22 cellular contexts compared by ENCODE assay signal in the genomic region with DNA sequence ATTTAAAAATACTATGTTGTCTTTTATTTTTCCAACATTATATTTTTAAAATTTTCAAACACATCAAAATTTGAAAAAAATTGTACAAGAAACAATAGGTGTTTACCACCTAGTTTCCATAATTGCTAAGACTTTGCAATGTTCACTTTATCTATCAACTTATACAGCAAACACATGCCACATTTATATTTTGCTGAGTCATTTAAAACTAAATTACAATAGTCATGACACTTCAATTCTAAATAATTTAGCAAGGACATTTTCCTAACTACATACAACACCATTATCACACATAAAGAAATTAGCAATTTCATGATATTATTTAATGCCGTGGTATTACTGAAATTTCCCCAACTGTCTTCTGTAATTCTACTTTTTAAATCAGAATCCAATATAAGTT.
A peak's percentile ranks its signal among the peaks of the same experiment; 100 is the strongest.
DNase-seq lines count a peak whose midpoint lies in the region; ATAC-seq, FAIRE-seq and TF ChIP-seq lines count a peak whose summit lies in the region.
"Had no signal": no experiment of that assay in that cellular context is flagged by ENCODE, and none has a peak within 500 bp of the region (broad histone marks: within the 10 kb centered on the region; RNA-seq: fewer than 3 reads in every experiment).

No MANE protein-coding gene starts in this region.

- H3K18ac ChIP-seq in IMR-90 (ENCODE audit: low read depth, low read length): no peak overlapping the region

- no peak overlapping the region for H4K91ac ChIP-seq in IMR-90 (ENCODE audit: insufficient read depth, low read depth, low read length)

- POLR2A ChIA-PET in A549 (lab: Yijun Ruan, JAX): no interaction called here
- POLR2A ChIA-PET in IMR-90 (lab: Charles Lee; ENCODE audit: unreplicated experiment): no interaction called here
- POLR2A ChIA-PET in K562 (lab: Yijun Ruan, JAX): no interaction called here

- H2BK20ac ChIP-seq in IMR-90 (ENCODE audit: low read depth, low read length): no peak overlapping the region

- H3K9me1 ChIP-seq in IMR-90 (ENCODE audit: insufficient read depth, low read length) (no peaks in the 10 kb centered on the region), K562 (ENCODE audit: control insufficient read depth, insufficient read depth, low read length) (no peaks in the 10 kb centered on the region)

- no peak overlapping the region for H2AFZ ChIP-seq in IMR-90 (replicated peaks; ENCODE audit: low read length, poor library complexity)
- no peak overlapping the region for H2AFZ ChIP-seq in K562 (ENCODE audit: low read depth, low read length)

- dilution Hi-C loops in IMR-90 (cut with HindIII; ENCODE audit: low sequenced_read_pairs, unreplicated experiment): no loop called here

- TF ChIP-seq EP300 in A549 (IDR thresholded peaks at IDR 0.05): no peak
- TF ChIP-seq EP300 in K562 (IDR thresholded peaks at IDR 0.05; ENCODE audit: low read length): no peak

- BruUV-seq in IMR-90 (replicated peaks; lab: Mats Ljungman, UMichigan): no TSS peak
- BruUV-seq in K562 (replicated peaks; lab: Mats Ljungman, UMichigan): no TSS peak

- H3K9ac ChIP-seq in IMR-90 (ENCODE audit: low read depth, low read length) (no peak overlapping the region), K562 (ENCODE audit: insufficient read depth in 1 of 2, low read depth in 2 of 2, low read length in 2 of 2) (no peak overlapping the region)
- H3K9ac ChIP-seq: BLaER1 treated with 17β-estradiol and CSF1 and Interleukin-3, amounts not matched to agents 10 nM and 100 nM had no signal

- in situ Hi-C loops in IMR-90 (cut with MboI; ENCODE audit: low sequenced_read_pairs) (no loop called here), K562 (cut with MboI) (no loop called here)

- no peak overlapping the region for H3K23ac ChIP-seq in IMR-90 (ENCODE audit: low read depth, low read length)

- no peak overlapping the region for H3K4ac ChIP-seq in IMR-90 (ENCODE audit: low read depth, low read length)

- TF ChIP-seq CTCF in A549 (IDR thresholded peaks at IDR 0.05) (no peak), IMR-90 (conservative IDR thresholded peaks at IDR 0.05; ENCODE audit: low read depth, low read length) (no peak), K562 (IDR thresholded peaks at IDR 0.05 in 2 of 3, conservative IDR thresholded peaks at IDR 0.05 in 1 of 3; ENCODE audit: insufficient read depth in 2 of 3, low read depth in 1 of 3, low read length in 3 of 3) (no peak), pancreas (IDR thresholded peaks at IDR 0.05) (no peak), coronary artery (IDR thresholded peaks at IDR 0.05) (no peak)

- peak; percentile 76 for FAIRE-seq in A549 (lab: Jason Lieb, UNC)
- FAIRE-seq in K562 (lab: Jason Lieb, UNC): no peak
- FAIRE-seq in pancreas (lab: Jason Lieb, UNC): peak; percentile 39
- FAIRE-seq: A204.1, D721Med, G401.6, GM12891, GM19239 had no signal

- no peaks in the 10 kb centered on the region for H3K9me3 ChIP-seq in A549
- peaks cover 2% of the 10 kb centered on the region; the same call in 1 of the 2 replicates for H3K9me3 ChIP-seq in IMR-90 (ENCODE audit: control insufficient read depth, insufficient read depth, low read length)
- H3K9me3 ChIP-seq in K562 (replicated peaks; ENCODE audit: control insufficient read depth, insufficient read depth, low read depth, low read length): no peaks in the 10 kb centered on the region
- H3K9me3 ChIP-seq in pancreas: no peaks in the 10 kb centered on the region
- H3K9me3 ChIP-seq: Caco-2 had no signal

- intact Hi-C loops in IMR-90 (cut with micrococcal nuclease) (no loop called here), K562 (cut with micrococcal nuclease) (no loop called here), pancreas (cut with DNase I) (no loop called here)

- TF ChIP-seq RAD21 in A549 (conservative IDR thresholded peaks at IDR 0.05 in 1 of 2, IDR thresholded peaks at IDR 0.05 in 1 of 2): no peak
- TF ChIP-seq RAD21 in IMR-90 (IDR thresholded peaks at IDR 0.05; ENCODE audit: low read length): no peak
- no peak for TF ChIP-seq RAD21 in K562 (CRISPR knock-in tag; conservative IDR thresholded peaks at IDR 0.05 in 1 of 2, IDR thresholded peaks at IDR 0.05 in 1 of 2)

- H3K79me2 ChIP-seq in K562 (ENCODE audit: control insufficient read depth, insufficient read depth, low read length): no peaks in the 10 kb centered on the region

- no peak overlapping the region for H2BK120ac ChIP-seq in IMR-90 (ENCODE audit: low read depth, low read length)

- H3K79me1 ChIP-seq in IMR-90 (ENCODE audit: low read depth in 1 of 2, low read length in 2 of 2): no peaks in the 10 kb centered on the region

- H2AK9ac ChIP-seq in IMR-90 (replicated peaks; ENCODE audit: low read depth, low read length, poor library complexity): no peak overlapping the region

- H3K36me3 ChIP-seq in IMR-90 (ENCODE audit: control insufficient read depth, insufficient read depth, low read length) (no peaks in the 10 kb centered on the region), K562 (ENCODE audit: control insufficient read depth, insufficient read depth, low read length) (no peaks in the 10 kb centered on the region), pancreas (no peaks in the 10 kb centered on the region)
- H3K36me3 ChIP-seq: BLaER1 treated with 17β-estradiol and CSF1 and Interleukin-3, amounts not matched to agents 10 nM and 100 nM had no signal

- DNase-seq in A549 (ENCODE audit: low read depth in 1 of 2, low spot score in 1 of 2): no peak
- no peak for DNase-seq in IMR-90
- no peak for DNase-seq in K562 (ENCODE audit: extremely low read depth in 1 of 4, low spot score in 3 of 4)
- DNase-seq in pancreas: no peak
- no peak for DNase-seq in coronary artery (ENCODE audit: low spot score)
- no peak for DNase-seq in T-helper 9 cell
- DNase-seq in HUDEP-2 (lab: John Stamatoyannopoulos, UW; ENCODE audit: unreplicated experiment in 76 of 76): no peak
- DNase-seq: 8988T; AML-193; Caco-2; Calu3; CD4-positive, alpha-beta T cell; CD8-positive, alpha-beta T cell; DMS79 treated with DMSO at 0.1 percent for 48 hours; GF-D8 had no signal

- H3K4me1 ChIP-seq in A549 (no peaks in the 10 kb centered on the region), IMR-90 (ENCODE audit: control insufficient read depth, insufficient read depth, low read length) (no peaks in the 10 kb centered on the region), K562 (replicated peaks in 1 of 2; ENCODE audit: control insufficient read depth in 2 of 2, insufficient read depth in 2 of 2, low read length in 2 of 2) (no peaks in the 10 kb centered on the region), pancreas (no peaks in the 10 kb centered on the region)
- H3K4me1 ChIP-seq: BLaER1 treated with 17β-estradiol and CSF1 and Interleukin-3, amounts not matched to agents 10 nM and 100 nM; Caco-2 had no signal

- H3K4me2 ChIP-seq in A549 (no peak overlapping the region), IMR-90 (ENCODE audit: low read depth, low read length) (no peak overlapping the region), K562 (ENCODE audit: insufficient read depth, low read length) (no peak overlapping the region)
- H3K4me2 ChIP-seq: BLaER1 treated with 17β-estradiol and CSF1 and Interleukin-3, amounts not matched to agents 10 nM and 100 nM had no signal

- no peak overlapping the region for H2BK5ac ChIP-seq in IMR-90 (ENCODE audit: low read depth, low read length, poor library complexity, severe bottlenecking)

- no peak overlapping the region for H4K8ac ChIP-seq in IMR-90 (ENCODE audit: low read depth in 2 of 2, low read length in 2 of 2)

- H4K20me1 ChIP-seq in IMR-90 (ENCODE audit: insufficient read depth, low read length) (no peaks in the 10 kb centered on the region), K562 (replicated peaks; ENCODE audit: control insufficient read depth, insufficient read depth, low read length) (no peaks in the 10 kb centered on the region)
- H4K20me1 ChIP-seq: BLaER1 treated with 17β-estradiol and CSF1 and Interleukin-3, amounts not matched to agents 10 nM and 100 nM had no signal

- CTCF ChIA-PET in A549 (lab: Yijun Ruan, JAX): no interaction called here
- CTCF ChIA-PET in IMR-90 (lab: Yijun Ruan, JAX): no interaction called here
- CTCF ChIA-PET in K562 (lab: Yijun Ruan, JAX; ENCODE audit: low intra/inter-chr PET ratio): no interaction called here

- no peak overlapping the region for H2AK5ac ChIP-seq in IMR-90 (ENCODE audit: low read depth, low read length)

- no peak overlapping the region for H2BK15ac ChIP-seq in IMR-90 (ENCODE audit: low read depth, low read length)

- ATAC-seq in A549: no peak
- no peak for ATAC-seq in IMR-90 (ENCODE audit: low read depth)
- ATAC-seq in K562: no peak
- ATAC-seq in pancreas: no peak
- ATAC-seq: CD8-positive, alpha-beta T cell had no signal

- H3K27ac ChIP-seq in A549 (no peak overlapping the region), IMR-90 (ENCODE audit: insufficient read depth, low read length) (no peak overlapping the region), K562 (ENCODE audit: extremely low read depth, low read depth, low read length) (no peak overlapping the region), pancreas (no peak overlapping the region), coronary artery (no peak overlapping the region)
- H3K27ac ChIP-seq: BLaER1 treated with 17β-estradiol and CSF1 and Interleukin-3, amounts not matched to agents 10 nM and 100 nM; C4-2B had no signal

- H3K14ac ChIP-seq in IMR-90 (replicated peaks; ENCODE audit: low read depth, low read length): no peak overlapping the region

- H3K4me3 ChIP-seq in A549 (no peak overlapping the region), IMR-90 (ENCODE audit: insufficient read depth, low read depth, low read length) (no peak overlapping the region), K562 (no peak overlapping the region), pancreas (no peak overlapping the region), coronary artery (no peak overlapping the region)
- H3K4me3 ChIP-seq: BLaER1 treated with 17β-estradiol and CSF1 and Interleukin-3, amounts not matched to agents 10 nM and 100 nM had no signal

- H3K27me3 ChIP-seq in IMR-90 (ENCODE audit: control insufficient read depth, insufficient read depth, low read length) (no peaks in the 10 kb centered on the region), K562 (ENCODE audit: control insufficient read depth in 2 of 2, insufficient read depth in 2 of 2, low read length in 2 of 2) (no peaks in the 10 kb centered on the region), pancreas (no peaks in the 10 kb centered on the region)

- TF ChIP-seq POLR2A in A549 (IDR thresholded peaks at IDR 0.05; ENCODE audit: low read length): no peak
- no peak for TF ChIP-seq POLR2A in IMR-90 (IDR thresholded peaks at IDR 0.05; ENCODE audit: low read depth, low read length)
- no peak for TF ChIP-seq POLR2A in K562 (conservative IDR thresholded peaks at IDR 0.05)

- no peak overlapping the region for H4K5ac ChIP-seq in IMR-90 (ENCODE audit: low read depth, low read length)

- WGBS in A549 (ENCODE audit: missing lambda C conversion rate): 24% methylated on average over 1 of the region's 1 CpG
- WGBS in IMR-90 (ENCODE audit: extremely low coverage in 2 of 2, insufficient read length in 1 of 2), 2 experiments: no CpG with 5 or more reads among the region's 1 CpG
- WGBS in K562 (ENCODE audit: insufficient coverage, low coverage, missing lambda C conversion rate): 0% methylated on average over 1 of the region's 1 CpG
- 87 to 100% methylated on average over 1 of the region's 1 CpG for WGBS in pancreas, 2 donors

- H3K56ac ChIP-seq in IMR-90 (ENCODE audit: extremely low read depth, insufficient read depth, low read length): no peak overlapping the region

TF ChIP-seq in IMR-90, 13 proteins besides CTCF, POLR2A, EP300 and RAD21 (continues in another document):
- no peak for TF ChIP-seq FOS (IDR thresholded peaks at IDR 0.05; ENCODE audit: low read depth, low read length)
